Comparison of ENCODE assay signal across 32 cellular contexts in the genomic region with DNA sequence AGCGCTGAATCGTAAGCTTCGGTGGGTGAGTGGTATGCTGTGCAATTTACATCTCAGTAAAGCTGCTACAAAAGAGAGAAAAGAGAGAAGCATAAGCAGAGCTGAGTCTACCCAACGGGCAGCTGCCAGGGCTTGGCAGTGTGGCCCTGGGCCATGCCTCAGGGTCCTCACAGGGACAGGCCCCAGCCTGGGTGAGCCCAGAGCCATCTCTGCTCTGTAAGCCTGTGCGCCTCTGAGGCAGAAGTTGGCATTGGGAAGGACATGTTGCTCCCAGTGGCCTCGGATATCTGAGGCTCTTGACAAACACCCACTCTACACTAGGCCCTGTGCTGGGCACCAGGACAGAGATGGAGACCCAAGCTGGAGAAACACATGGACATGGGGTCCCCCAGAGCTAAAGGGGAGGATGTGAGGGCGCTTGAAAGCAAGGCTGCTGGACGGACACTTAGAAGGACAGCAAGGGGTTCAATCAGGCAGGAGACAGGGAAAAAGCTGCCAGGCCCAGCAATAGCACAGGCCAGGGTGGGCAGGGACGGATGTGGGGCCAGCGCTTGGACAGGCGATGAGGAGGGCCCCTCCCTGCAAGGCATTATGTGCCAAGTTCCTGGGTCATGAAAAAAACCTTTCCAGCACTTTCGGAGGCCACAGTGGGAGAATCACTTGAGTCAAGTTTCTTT. TPM values are rescaled to one million over a fixed set of nuclear protein-coding genes. Genes with fewer than 3 reads are reported as not detected.
"Had no signal": no experiment of that assay in that cellular context is flagged by ENCODE, and none has a peak within 500 bp of the region (broad histone marks: within the 10 kb centered on the region; RNA-seq: fewer than 3 reads in every experiment).

No MANE protein-coding gene starts in this region.

- H3K27me3 Mint-ChIP-seq: activated CD4-positive, alpha-beta memory T cell treated with anti-CD3 and anti-CD28 coated beads for 36 hours; activated CD4-positive, alpha-beta T cell treated with anti-CD3 and anti-CD28 coated beads, Interleukin-2, amount 10 ng/mL, durations not matched to agents 24 days and 14 days; activated naive CD4-positive, alpha-beta T cell treated with anti-CD3 and anti-CD28 coated beads, Interleukin-2, amount 10 ng/mL, durations not matched to agents 7 days and 5 days; naive B cell; stimulated activated naive B cell treated with anti-CD40 and anti-IgM and Interleukin-4, amounts not matched to agents 10 μg/mL and 1 μg/mL and 100 μg/mL, for 72 hours; T-helper 17 cell had no signal

- H3K4me1 ChIP-seq: gastrocnemius medialis had no signal

- H3K9me3 Mint-ChIP-seq: activated CD4-positive, alpha-beta memory T cell treated with anti-CD3 and anti-CD28 coated beads for 36 hours; activated CD4-positive, alpha-beta T cell treated with anti-CD3 and anti-CD28 coated beads, Interleukin-2, amount 10 ng/mL, durations not matched to agents 24 days and 14 days; activated naive CD4-positive, alpha-beta T cell treated with anti-CD3 and anti-CD28 coated beads, Interleukin-2, amount 10 ng/mL, durations not matched to agents 7 days and 5 days; activated T-cell treated with anti-CD3 and anti-CD28 coated beads, Interleukin-2, amount 50 U/mL, for 72 hours; mesothelial cell of epicardium; naive B cell; neural crest cell; stimulated activated naive B cell treated with anti-CD40 and anti-IgM and Interleukin-4, amounts not matched to agents 10 μg/mL and 1 μg/mL and 100 μg/mL, for 72 hours had no signal

- ATAC-seq: activated T-cell treated with anti-CD3 and anti-CD28 coated beads, Interleukin-2, amount 50 U/mL, for 72 hours; gastrocnemius medialis; left colon; SK-N-SH treated with all-trans-retinoic acid at 6 μM for 48 hours; stimulated activated naive B cell treated with anti-CD40 and anti-IgM and Interleukin-4, amounts not matched to agents 10 μg/mL and 1 μg/mL and 100 μg/mL, for 72 hours; T-helper 17 cell; upper lobe of right lung had no signal

- H3K4me3 ChIP-seq: colonic mucosa, dorsolateral prefrontal cortex, gastrocnemius medialis, hepatocyte, right atrium auricular region, smooth muscle cell, stomach, tibial artery, upper lobe of right lung had no signal

- H3K4me3 Mint-ChIP-seq: activated CD4-positive, alpha-beta memory T cell treated with anti-CD3 and anti-CD28 coated beads for 36 hours; activated CD4-positive, alpha-beta T cell treated with anti-CD3 and anti-CD28 coated beads, Interleukin-2, amount 10 ng/mL, durations not matched to agents 24 days and 14 days; activated naive CD4-positive, alpha-beta T cell treated with anti-CD3 and anti-CD28 coated beads, Interleukin-2, amount 10 ng/mL, durations not matched to agents 7 days and 5 days; activated T-cell treated with anti-CD3 and anti-CD28 coated beads, Interleukin-2, amount 50 U/mL, for 72 hours; mesothelial cell of epicardium; naive B cell; neural crest cell; stimulated activated naive B cell treated with anti-CD40 and anti-IgM and Interleukin-4, amounts not matched to agents 10 μg/mL and 1 μg/mL and 100 μg/mL, for 72 hours; T-helper 17 cell had no signal

- H3K27me3 ChIP-seq: colonic mucosa, dorsolateral prefrontal cortex, gastrocnemius medialis, hepatocyte, right atrium auricular region, stomach, tibial artery, upper lobe of right lung had no signal

- H3K27ac ChIP-seq: colonic mucosa, dorsolateral prefrontal cortex, gastrocnemius medialis, hepatocyte, right atrium auricular region, stomach, tibial artery, upper lobe of right lung, WERI-Rb-1 had no signal

- H3K27ac Mint-ChIP-seq: activated CD4-positive, alpha-beta memory T cell treated with anti-CD3 and anti-CD28 coated beads for 36 hours; activated CD4-positive, alpha-beta T cell treated with anti-CD3 and anti-CD28 coated beads, Interleukin-2, amount 10 ng/mL, durations not matched to agents 24 days and 14 days; activated naive CD4-positive, alpha-beta T cell treated with anti-CD3 and anti-CD28 coated beads, Interleukin-2, amount 10 ng/mL, durations not matched to agents 7 days and 5 days; activated T-cell treated with anti-CD3 and anti-CD28 coated beads, Interleukin-2, amount 50 U/mL, for 72 hours; mesothelial cell of epicardium; naive B cell; stimulated activated naive B cell treated with anti-CD40 and anti-IgM and Interleukin-4, amounts not matched to agents 10 μg/mL and 1 μg/mL and 100 μg/mL, for 72 hours; T-helper 17 cell had no signal

- DNase-seq: activated CD4-positive, alpha-beta memory T cell treated with anti-CD3 and anti-CD28 coated beads for 36 hours; activated CD4-positive, alpha-beta T cell treated with anti-CD3 and anti-CD28 coated beads, Interleukin-2, amount 10 ng/mL, durations not matched to agents 24 days and 14 days; activated CD4-positive, CD25-positive, alpha-beta regulatory T cell treated with anti-CD3 and anti-CD28 coated beads, Interleukin-2, amount 50 U/mL, for 72 hours; activated effector memory CD4-positive, alpha-beta T cell treated with Interleukin-2 at 50 U/mL for 16 hours; activated naive CD4-positive, alpha-beta T cell treated with anti-CD3 and anti-CD28 coated beads, Interleukin-2, amount 10 ng/mL, durations not matched to agents 7 days and 5 days; activated T-cell treated with anti-CD3 and anti-CD28 coated beads, Interleukin-2, amount 50 U/mL, for 72 hours; anterior cingulate cortex; cerebellar nuclear complex; colonic mucosa; dorsolateral prefrontal cortex; effector memory CD4-positive, alpha-beta T cell; erythroblast; gastrocnemius medialis; islet precursor cell; left colon; naive B cell; occipital lobe; stimulated activated CD4-positive, alpha-beta T cell treated with anti-CD3 and anti-CD28 coated beads, Interleukin-15, amount 100 ng/mL, for 24 hours; stimulated activated CD4-positive, alpha-beta T cell treated with anti-CD3 and anti-CD28 coated beads, Interleukin-2, amount 100 ng/mL, for 24 hours; stimulated activated naive B cell treated with anti-CD40 and anti-IgM and Interleukin-4, amounts not matched to agents 10 μg/mL and 1 μg/mL and 100 μg/mL, for 72 hours; stomach; T-helper 17 cell; T1000; tibial artery; upper lobe of right lung; WERI-Rb-1 had no signal

- H3K4me1 Mint-ChIP-seq: mesothelial cell of epicardium had no signal

- H3K9me3 ChIP-seq: colonic mucosa, gastrocnemius medialis, right atrium auricular region, stomach, tibial artery, upper lobe of right lung had no signal

RNA-seq across cellular contexts. Expression of gene PTPRH, which starts 34.8 kb away (rescaled TPM):
- total RNA-seq: activated CD4-positive, alpha-beta memory T cell treated with anti-CD3 and anti-CD28 coated beads for 36 hours; activated CD4-positive, alpha-beta T cell treated with anti-CD3 and anti-CD28 coated beads, Interleukin-2, amount 10 ng/mL, durations not matched to agents 24 days and 14 days; activated T-cell treated with anti-CD3 and anti-CD28 coated beads, Interleukin-2, amount 50 U/mL, for 72 hours; T-helper 17 cell; upper lobe of right lung had no signal

RNA-seq across cellular contexts. Expression of gene BRSK1, which starts 39.7 kb away (rescaled TPM):
- total RNA-seq: gastrocnemius medialis had no signal
